Comparison of ENCODE assay signal across 12 cellular contexts in the genomic region with DNA sequence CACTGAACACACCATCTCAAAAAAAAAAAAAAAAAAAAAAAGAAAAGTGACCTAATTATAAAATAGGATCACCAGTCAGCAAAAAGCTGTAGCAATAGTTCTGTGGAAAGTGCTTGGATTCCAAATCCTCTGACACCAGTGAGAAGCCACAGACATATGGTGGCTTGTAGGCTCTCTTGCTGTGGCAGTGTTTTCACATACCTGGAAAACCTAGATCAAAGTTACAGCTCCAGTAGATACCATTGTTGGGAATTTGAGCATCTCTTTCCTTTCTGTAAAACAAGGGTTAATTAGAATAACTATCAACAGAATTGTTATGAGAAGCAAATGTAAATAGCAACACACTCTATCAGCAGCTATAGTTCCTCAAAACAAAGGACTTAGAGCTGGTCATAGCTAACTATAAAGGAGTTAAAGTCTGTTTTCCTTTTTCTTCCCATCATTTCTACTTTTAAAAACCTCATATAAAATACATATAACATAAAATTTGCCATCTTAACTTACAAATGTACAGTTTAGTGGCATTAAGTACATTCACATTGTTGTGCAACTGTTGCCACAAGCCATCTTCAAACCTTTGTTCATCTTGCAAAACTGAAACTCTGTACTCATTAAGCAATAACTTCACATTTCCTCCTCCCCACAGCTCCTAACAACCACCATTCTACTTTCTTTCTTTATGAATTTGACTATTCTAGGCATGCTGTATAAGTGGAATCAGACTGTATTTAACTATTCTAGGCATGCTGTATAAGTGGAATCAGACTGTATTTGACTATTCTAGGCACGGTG. TPM values are rescaled to one million over a fixed set of nuclear protein-coding genes. Genes with fewer than 3 reads are reported as not detected.
DNase-seq lines count a peak whose midpoint lies in the region; ATAC-seq lines count a peak whose summit lies in the region.
"Had no signal": no experiment of that assay in that cellular context is flagged by ENCODE, and none has a peak within 500 bp of the region (broad histone marks: within the 10 kb centered on the region; RNA-seq: fewer than 3 reads in every experiment).

No MANE protein-coding gene starts in this region.

- H3K9me3 ChIP-seq in MG63, result no peaks in the 10 kb centered on the region
- H3K9me3 ChIP-seq: body of pancreas, tibial nerve had no signal

- H3K36me3 Mint-ChIP-seq in T-cell, result no peaks in the 10 kb centered on the region

- H3K4me3 Mint-ChIP-seq in T-cell, result no peak overlapping the region

- peaks cover 32 to 41% of the 10 kb centered on the region in 2 donors for H3K27me3 Mint-ChIP-seq in T-cell

- CTCF ChIA-PET in T-cell (lab: Charles Lee), result interaction anchor here in 1 of 2 donors (0.9 kb wide), 1 partner anchor 12 kb away, joined by 4 read pairs; no protein-coding TSS in a partner anchor

- H3K36me3 ChIP-seq in MG63, result no peaks in the 10 kb centered on the region
- H3K36me3 ChIP-seq: tibial nerve had no signal

- no peaks in the 10 kb centered on the region for H3K9me3 Mint-ChIP-seq in T-cell

- DNase-seq in fibroblast of gingiva (ENCODE audit: low read depth) (peak; percentile 55), NCI-H82 (lab: John Stamatoyannopoulos, UW) (no peak), MG63 (no peak), mucosa of gallbladder (ENCODE audit: low spot score) (no peak), T-cell (no peak)
- DNase-seq: DMS 273 treated with DMSO at 0.1 percent for 48 hours, NCI-H524 had no signal

- no peak overlapping the region for H3K27ac Mint-ChIP-seq in T-cell

- POLR2A ChIA-PET in T-cell (lab: Charles Lee), result no interaction called here

- peaks cover 8 to 24% (median 17%) of the 10 kb centered on the region in 3 donors for H3K4me1 Mint-ChIP-seq in T-cell

- ATAC-seq in GM18520 (IDR thresholded peaks at IDR 0.05; ENCODE audit: unreplicated experiment), result peak; percentile 55
- ATAC-seq in GM21786 (IDR thresholded peaks at IDR 0.05; ENCODE audit: unreplicated experiment), result peak; percentile 68
- peak; percentile 74 for ATAC-seq in HG03571 (IDR thresholded peaks at IDR 0.05; ENCODE audit: unreplicated experiment)
- ATAC-seq in T-cell (replicated peaks in 1 of 4), result no peak
- ATAC-seq: body of pancreas had no signal

- H3K27me3 ChIP-seq in MG63, result peaks cover 3% of the 10 kb centered on the region
- H3K27me3 ChIP-seq: body of pancreas had no signal

- H3K4me3 ChIP-seq in MG63, result no peak overlapping the region
- H3K4me3 ChIP-seq: body of pancreas, tibial nerve had no signal

RNA-seq across cellular contexts. Expression of gene CCDC170, which starts 4.3 kb away (rescaled TPM):
- total RNA-seq in MG63 (2014; rRNA removed; shearing (Covaris generic); ENCODE audit: low replicate concordance), result not detected in 2 replicates
- total RNA-seq in mucosa of gallbladder, result 0.69 TPM
- total RNA-seq in T-cell, result under 1 TPM in 2 of 5 donors, not detected in 3; 0.07 to 0.32 TPM

RNA-seq across cellular contexts. Expression of gene RMND1, which starts 46.2 kb away (rescaled TPM):
- 19.2 and 23.5 TPM in 2 replicates for total RNA-seq in MG63 (2014; rRNA removed; shearing (Covaris generic); ENCODE audit: low replicate concordance)
- 16.0 TPM for total RNA-seq in mucosa of gallbladder
- 10 to 100 TPM in 4 of 5 donors, 1 to 10 TPM in 1; 8.0 to 15.6 (median 12.8) TPM for total RNA-seq in T-cell

Comparison
In these comparisons a context has a peak if more than half of its experiments do, and no peak if none do; other contexts are left out.
1. ATAC-seq: peak in GM18520 (single experiment), GM21786 (single experiment) and HG03571 (single experiment); none in T-cell (0 of 4).